ENCODE assay signal across 17 cellular contexts in the genomic region with DNA sequence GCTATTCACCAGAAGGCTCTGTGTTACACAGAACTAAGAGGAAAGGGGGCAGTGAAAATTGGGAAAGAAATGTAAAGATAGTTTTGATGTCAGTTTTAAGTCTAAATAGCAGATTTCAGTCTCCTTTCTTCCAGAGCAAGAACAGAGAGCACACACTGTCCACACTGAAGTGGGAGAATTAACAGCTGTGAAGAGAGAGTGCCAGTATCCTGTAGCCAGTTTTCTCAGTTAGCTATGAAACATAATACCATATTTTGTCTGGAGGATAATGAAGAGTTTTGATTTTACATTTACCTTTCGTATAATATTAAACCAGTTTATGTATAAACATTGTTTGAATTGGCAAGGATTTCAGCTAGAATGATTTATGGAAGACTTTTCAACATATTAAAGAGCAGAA.
"Had no signal": no experiment of that assay in that cellular context is flagged by ENCODE, and none has a peak within 500 bp of the region (broad histone marks: within the 10 kb centered on the region; RNA-seq: fewer than 3 reads in every experiment).

No MANE protein-coding gene starts in this region.

- H3K27me3 Mint-ChIP-seq: activated naive CD4-positive, alpha-beta T cell treated with anti-CD3 and anti-CD28 coated beads, Interleukin-2, amount 10 ng/mL, durations not matched to agents 7 days and 5 days; dendritic cell treated with granulocyte-macrophage colony-stimulating factor and Interleukin-4, amounts not matched to agents 40 ng/mL and 50 ng/mL, for 4 days had no signal

- H3K36me3 ChIP-seq: breast epithelium, lower lobe of right lung, tibial artery had no signal

- H3K4me1 ChIP-seq: breast epithelium, esophagus squamous epithelium, lower lobe of right lung, tibial artery had no signal

- H3K27ac Mint-ChIP-seq: activated naive CD4-positive, alpha-beta T cell treated with anti-CD3 and anti-CD28 coated beads, Interleukin-2, amount 10 ng/mL, durations not matched to agents 7 days and 5 days; dendritic cell treated with granulocyte-macrophage colony-stimulating factor and Interleukin-4, amounts not matched to agents 40 ng/mL and 50 ng/mL, for 4 days; nephron had no signal

- H3K4me3 ChIP-seq: breast epithelium, esophagus squamous epithelium, lower lobe of right lung, tibial artery had no signal

- H3K4me3 Mint-ChIP-seq: activated naive CD4-positive, alpha-beta T cell treated with anti-CD3 and anti-CD28 coated beads, Interleukin-2, amount 10 ng/mL, durations not matched to agents 7 days and 5 days; activated T-cell treated with anti-CD3 and anti-CD28 coated beads, Interleukin-2, amount 50 U/mL, for 4 hours; dendritic cell treated with granulocyte-macrophage colony-stimulating factor and Interleukin-4, amounts not matched to agents 40 ng/mL and 50 ng/mL, for 4 days; nephron had no signal

- DNase-seq: activated CD4-positive, alpha-beta T cell treated with anti-CD3 and anti-CD28 coated beads, Interleukin-2, amount 50 U/mL, for 1 hour; activated CD8-positive, alpha-beta memory T cell treated with anti-CD3 and anti-CD28 coated beads, Interleukin-2, amount 50 U/mL, for 4 hours; activated naive CD4-positive, alpha-beta T cell treated with anti-CD3 and anti-CD28 coated beads, Interleukin-2, amount 10 ng/mL, durations not matched to agents 7 days and 5 days; activated T-cell treated with anti-CD3 and anti-CD28 coated beads, Interleukin-2, amount 50 U/mL, for 4 hours; aorta; cerebellar nuclear complex; effector memory CD4-positive, alpha-beta T cell; esophagus squamous epithelium; lower lobe of right lung; stimulated activated CD8-positive, alpha-beta memory T cell treated with anti-CD3 and anti-CD28 coated beads, Interleukin-4, amount 100 ng/mL, for 48 hours; stimulated activated naive CD4-positive, alpha-beta T cell; T1000; tibial artery had no signal

- ATAC-seq: activated CD4-positive, CD25-positive, alpha-beta regulatory T cell treated with anti-CD3 and anti-CD28 coated beads, Interleukin-2, amount 50 U/mL, for 24 hours; activated T-cell treated with anti-CD3 and anti-CD28 coated beads, Interleukin-2, amount 50 U/mL, for 4 hours; lower lobe of right lung had no signal

- H3K9me3 Mint-ChIP-seq: activated naive CD4-positive, alpha-beta T cell treated with anti-CD3 and anti-CD28 coated beads, Interleukin-2, amount 10 ng/mL, durations not matched to agents 7 days and 5 days; activated T-cell treated with anti-CD3 and anti-CD28 coated beads, Interleukin-2, amount 50 U/mL, for 4 hours; dendritic cell treated with granulocyte-macrophage colony-stimulating factor and Interleukin-4, amounts not matched to agents 40 ng/mL and 50 ng/mL, for 4 days; nephron had no signal

- H3K9me3 ChIP-seq: breast epithelium, esophagus squamous epithelium, lower lobe of right lung, tibial artery had no signal
